In genomic region chr5:124740991-124741583, GRCh38 we compare ENCODE assay signal across 11 cellular contexts. TPM values are rescaled to one million over a fixed set of nuclear protein-coding genes. Genes with fewer than 3 reads are reported as not detected.
A peak's percentile ranks its signal among the peaks of the same experiment; 100 is the strongest.
DNase-seq lines count a peak whose midpoint lies in the region; TF ChIP-seq lines count a peak whose summit lies in the region.
"Had no signal": no experiment of that assay in that cellular context is flagged by ENCODE, and none has a peak within 500 bp of the region (broad histone marks: within the 10 kb centered on the region; RNA-seq: fewer than 3 reads in every experiment).

No MANE protein-coding gene starts in this region.

- H3K4me1 ChIP-seq in HUES6 (ENCODE audit: control insufficient read depth, insufficient read depth, low read length) = peaks cover 64% of the 10 kb centered on the region
- H3K4me1 ChIP-seq in H9 (ENCODE audit: insufficient read depth, low read length) = peaks cover 19% of the 10 kb centered on the region; the same call in 1 of the 2 replicates

- H3K4me3 ChIP-seq in HUES6 (ENCODE audit: low read depth, low read length) = peak overlapping the region; percentile 79; the same call in 1 of the 2 replicates
- no peak overlapping the region for H3K4me3 ChIP-seq in astrocyte of the spinal cord (ENCODE audit: low read depth, low read length)
- H3K4me3 ChIP-seq: tibial artery had no signal

- H3K56ac ChIP-seq in H9 (ENCODE audit: insufficient read length, low read depth, low read length) = no peak overlapping the region

- 0 out of 7 replicates have a peak overlapping the region, but pooled peaks of 1 of the 3 experiments have one; percentile 33 for H3K27ac Mint-ChIP-seq in H9

- H3K36me3 ChIP-seq in HUES6 (ENCODE audit: control insufficient read depth, insufficient read depth, low read length) = peaks cover 21% of the 10 kb centered on the region; the same call in 1 of the 2 replicates
- H3K36me3 ChIP-seq: tibial artery had no signal

- no peaks in the 10 kb centered on the region for H4K20me1 ChIP-seq in H9 (ENCODE audit: control insufficient read depth, insufficient read depth, insufficient read length)

- H3K9ac ChIP-seq in HUES6 (ENCODE audit: low read length) = no peak overlapping the region
- H3K9ac ChIP-seq in H9 (ENCODE audit: extremely low read depth, insufficient read length, low read length) = no peak overlapping the region

- H3T11ph ChIP-seq in H9 (ENCODE audit: low read length) = no peak overlapping the region

- H2BK5ac ChIP-seq in H9 (ENCODE audit: insufficient read length, low read length) = no peak overlapping the region

- H4K91ac ChIP-seq in H9 (ENCODE audit: insufficient read length, low read depth, low read length) = no peak overlapping the region

- H4K5ac ChIP-seq in H9 (ENCODE audit: insufficient read length, low read depth, low read length) = no peak overlapping the region

- no peak overlapping the region for H2AFZ ChIP-seq in H9 (ENCODE audit: low read length)

- H3K4me1 Mint-ChIP-seq in H9 = peaks cover 1 to 2% of the 10 kb centered on the region in 2 experiments

- H3K9me3 Mint-ChIP-seq in H9 = peaks cover 0 to under 1% of the 10 kb centered on the region in 2 experiments; a peak in 2 of 5 replicates

- H3K79me2 ChIP-seq in H9 (ENCODE audit: insufficient read depth, low read length) = peaks cover 57% of the 10 kb centered on the region; the same call in 1 of the 2 replicates

- H3K4me3 Mint-ChIP-seq in H9 = no peak overlapping the region; a peak in 3 of 5 replicates

- no peak overlapping the region for H3K23ac ChIP-seq in H9 (ENCODE audit: insufficient read length, low read depth, low read length)

- H3K27ac ChIP-seq in HUES6 (ENCODE audit: low read depth, low read length) = no peak overlapping the region
- H3K27ac ChIP-seq in H9 (ENCODE audit: insufficient read length, low read depth, low read length) = no peak overlapping the region
- H3K27ac ChIP-seq: tibial artery had no signal

- no peak overlapping the region for H2BK15ac ChIP-seq in H9 (ENCODE audit: low read depth, low read length)

- H3K14ac ChIP-seq in H9 (ENCODE audit: insufficient read depth, low read length) = no peak overlapping the region

- no peak overlapping the region for H3K4me2 ChIP-seq in H9 (ENCODE audit: insufficient read depth, insufficient read length, low read length)

- no peaks in the 10 kb centered on the region for H3K27me3 Mint-ChIP-seq in H9 (ENCODE audit: low read depth)

- peaks cover 3% of the 10 kb centered on the region for H3K79me1 ChIP-seq in H9 (ENCODE audit: insufficient read depth, low read depth, low read length, poor library complexity, severe bottlenecking)

- DNase-seq in AG09319 (ENCODE audit: extremely low read depth, low read depth) = peak; percentile 67
- peak; percentile 76 for DNase-seq in astrocyte of the spinal cord (ENCODE audit: low read depth, low spot score)
- DNase-seq in kidney tubule cell (ENCODE audit: low spot score) = peak; percentile 54
- no peak for DNase-seq in activated CD8-positive, alpha-beta memory T cell treated with anti-CD3 and anti-CD28 coated beads, Interleukin-2, amount 50 U/mL, for 48 hours
- DNase-seq in H9 = no peak
- DNase-seq in ecto neural progenitor cell (ENCODE audit: low spot score) = no peak
- no peak for DNase-seq in activated CD4-positive, alpha-beta T cell treated with anti-CD3 and anti-CD28 coated beads, Interleukin-2, amount 50 U/mL, for 4 hours
- DNase-seq: NCI-H1930; stimulated activated CD4-positive, alpha-beta T cell treated with anti-CD3 and anti-CD28 coated beads, Interleukin-12 subunit alpha, Interleukin-12 subunit beta, amount 100 ng/mL, for 4 hours; tibial artery had no signal

- H3K27me3 ChIP-seq in HUES6 (ENCODE audit: control insufficient read depth, insufficient read depth, low read length) (no peaks in the 10 kb centered on the region), H9 (ENCODE audit: insufficient read depth, low read length) (no peaks in the 10 kb centered on the region)
- H3K27me3 ChIP-seq: tibial artery had no signal

- no peak overlapping the region for H2AK5ac ChIP-seq in H9 (ENCODE audit: insufficient read length, low read length)

- no peak overlapping the region for H3K18ac ChIP-seq in H9 (ENCODE audit: insufficient read length, low read depth, low read length)

- WGBS in H9 (ENCODE audit: extremely low coverage, insufficient read length, low lambda C conversion rate) = no CpG with 5 or more reads among the region's 4 CpGs

- H2BK120ac ChIP-seq in H9 (ENCODE audit: low read depth, low read length, poor library complexity, severe bottlenecking) = no peak overlapping the region

- no peak overlapping the region for H2BK20ac ChIP-seq in H9 (ENCODE audit: low read depth, low read length, poor library complexity, severe bottlenecking)

- in situ Hi-C loops in astrocyte of the spinal cord (cut with HindIII; ENCODE audit: low sequenced_read_pairs) = no loop called here

- H2BK12ac ChIP-seq in H9 (ENCODE audit: insufficient read length, low read depth, low read length) = no peak overlapping the region

- H3K23me2 ChIP-seq in H9 (ENCODE audit: insufficient read length, low read depth, low read length, poor library complexity, severe bottlenecking) = peaks cover 25% of the 10 kb centered on the region

- no peak overlapping the region for H4K8ac ChIP-seq in H9 (replicated peaks; ENCODE audit: insufficient read length, low read depth, low read length)

- no peak overlapping the region for H3K4ac ChIP-seq in H9 (ENCODE audit: low read depth, low read length)

- peaks cover 10% of the 10 kb centered on the region for H3K9me3 ChIP-seq in HUES6 (ENCODE audit: control insufficient read depth, insufficient read depth, low read depth, low read length)
- no peaks in the 10 kb centered on the region for H3K9me3 ChIP-seq in H9 (ENCODE audit: control insufficient read depth, low read depth, low read length)
- H3K9me3 ChIP-seq: tibial artery had no signal

- peaks cover 0 to 5% (median 5%) of the 10 kb centered on the region in 3 experiments; a peak in 4 of 7 replicates for H3K36me3 Mint-ChIP-seq in H9 (ENCODE audit: insufficient read depth in 1 of 3, low read depth in 3 of 3)

- no peak for TF ChIP-seq CTCF in AG09319 (IDR thresholded peaks at IDR 0.05; ENCODE audit: low read depth, low read length)
- no peak for TF ChIP-seq CTCF in astrocyte of the spinal cord (IDR thresholded peaks at IDR 0.05; ENCODE audit: low read depth, low read length)
- no peak for TF ChIP-seq CTCF in H9 (conservative IDR thresholded peaks at IDR 0.05)

RNA-seq across cellular contexts. Expression of gene ZNF608, which starts 5.4 kb away (rescaled TPM):
- total RNA-seq in H9 (2021) = 63.7 and 67.0 TPM in 2 replicates

Comparison
In these comparisons a context has a peak if more than half of its experiments do, and no peak if none do; other contexts are left out.
1. DNase-seq: peak in AG09319 (single experiment), astrocyte of the spinal cord (single experiment) and kidney tubule cell (single experiment); none in activated CD8-positive, alpha-beta memory T cell treated with anti-CD3 and anti-CD28 coated beads, Interleukin-2, amount 50 U/mL, for 48 hours (single experiment), H9 (single experiment), ecto neural progenitor cell (single experiment) and activated CD4-positive, alpha-beta T cell treated with anti-CD3 and anti-CD28 coated beads, Interleukin-2, amount 50 U/mL, for 4 hours (0 of 2).